In genomic region chr5:88226881-88227450, GRCh38 we compare ENCODE assay signal across 14 cellular contexts.
DNase-seq lines count a peak whose midpoint lies in the region; ATAC-seq lines count a peak whose summit lies in the region.
"Had no signal": no experiment of that assay in that cellular context is flagged by ENCODE, and none has a peak within 500 bp of the region (broad histone marks: within the 10 kb centered on the region; RNA-seq: fewer than 3 reads in every experiment).

No MANE protein-coding gene starts in this region.

- peak; percentile 60 for ATAC-seq in GM18499 (IDR thresholded peaks at IDR 0.05; ENCODE audit: insufficient read depth, unreplicated experiment)
- peak; percentile 71 for ATAC-seq in GM19397 (IDR thresholded peaks at IDR 0.05; ENCODE audit: unreplicated experiment)
- peak; percentile 79 for ATAC-seq in HG02763 (IDR thresholded peaks at IDR 0.05; ENCODE audit: unreplicated experiment)
- ATAC-seq in HG03521 (IDR thresholded peaks at IDR 0.05; ENCODE audit: unreplicated experiment): peak; percentile 55
- ATAC-seq: body of pancreas, sciatic nerve had no signal

- DNase-seq in NCI-H748 treated with DMSO at 0.1 percent for 48 hours (lab: John Stamatoyannopoulos, UW) (no peak), T-helper 9 cell (no peak)
- DNase-seq in stimulated activated CD4-positive, alpha-beta T cell treated with anti-CD3 and anti-CD28 coated beads, Interleukin-1b, Interleukin-23, amount 100 ng/mL, for 48 hours: no peak
- no peak for DNase-seq in stimulated activated CD4-positive, alpha-beta T cell treated with anti-CD3 and anti-CD28 coated beads, Interleukin-4, amount 100 ng/mL, for 4 hours
- DNase-seq: activated T-cell treated with anti-CD3 and anti-CD28 coated beads, Interleukin-2, amount 50 U/mL, for 1 hour; body of pancreas; C1 segment of cervical spinal cord; NCI-H1048; uterus had no signal
